ENCODE assay signal across 8 cellular contexts in genomic region chr6:144344651-144345050, GRCh38. TPM values are rescaled to one million over a fixed set of nuclear protein-coding genes. Genes with fewer than 3 reads are reported as not detected.
DNase-seq lines count a peak whose midpoint lies in the region; ATAC-seq lines count a peak whose summit lies in the region.

No MANE protein-coding gene starts in this region.

- no peaks in the 10 kb centered on the region for H3K9me3 Mint-ChIP-seq in activated CD8-positive, alpha-beta memory T cell treated with anti-CD3 and anti-CD28 coated beads, Interleukin-2, amount 10 ng/mL, durations not matched to agents 7 days and 5 days (ENCODE audit: low read depth)
- H3K9me3 Mint-ChIP-seq in activated naive CD8-positive, alpha-beta T cell (ENCODE audit: low read depth): no peaks in the 10 kb centered on the region

- H3K27me3 Mint-ChIP-seq in activated CD8-positive, alpha-beta memory T cell treated with anti-CD3 and anti-CD28 coated beads, Interleukin-2, amount 10 ng/mL, durations not matched to agents 7 days and 5 days: no peaks in the 10 kb centered on the region
- no peaks in the 10 kb centered on the region for H3K27me3 Mint-ChIP-seq in activated naive CD8-positive, alpha-beta T cell

- H3K36me3 ChIP-seq in H7 (replicated peaks; ENCODE audit: control insufficient read depth, insufficient read depth, low read length): no peaks in the 10 kb centered on the region

- ATAC-seq in activated CD8-positive, alpha-beta memory T cell treated with anti-CD3 and anti-CD28 coated beads, Interleukin-2, amount 10 ng/mL, durations not matched to agents 7 days and 5 days: peak; percentile 65
- peak; percentile 45 for ATAC-seq in HG03064 (IDR thresholded peaks at IDR 0.05; ENCODE audit: low read depth, unreplicated experiment)

- H3K36me3 Mint-ChIP-seq in activated CD8-positive, alpha-beta memory T cell treated with anti-CD3 and anti-CD28 coated beads, Interleukin-2, amount 10 ng/mL, durations not matched to agents 7 days and 5 days: peaks cover 27% of the 10 kb centered on the region
- H3K36me3 Mint-ChIP-seq in activated naive CD8-positive, alpha-beta T cell: peaks cover 9% of the 10 kb centered on the region

- CTCF ChIA-PET in activated CD8-positive, alpha-beta memory T cell treated with anti-CD3 and anti-CD28 coated beads, Interleukin-2, amount 10 ng/mL, durations not matched to agents 7 days and 5 days (lab: Charles Lee): interaction anchor here (0.9 to 1.7 kb wide), 4 partner anchors 10 to 242 kb away, joined by 3 to 4 read pairs (median 3); no protein-coding TSS in a partner anchor

- H3K27ac Mint-ChIP-seq in activated CD8-positive, alpha-beta memory T cell treated with anti-CD3 and anti-CD28 coated beads, Interleukin-2, amount 10 ng/mL, durations not matched to agents 7 days and 5 days: peak overlapping the region; percentile 98
- peak overlapping the region; percentile 99 for H3K27ac Mint-ChIP-seq in activated naive CD8-positive, alpha-beta T cell

- H3K27me3 ChIP-seq in H7 (ENCODE audit: control insufficient read depth, insufficient read depth, low read length): no peaks in the 10 kb centered on the region

- peak; percentile 69 for DNase-seq in activated CD8-positive, alpha-beta memory T cell treated with anti-CD3 and anti-CD28 coated beads, Interleukin-2, amount 10 ng/mL, durations not matched to agents 7 days and 5 days
- no peak for DNase-seq in activated CD8-positive, alpha-beta memory T cell treated with anti-CD3 and anti-CD28 coated beads, Interleukin-2, amount 50 U/mL, for 48 hours
- peak; percentile 32 for DNase-seq in stimulated activated naive CD4-positive, alpha-beta T cell treated with Interleukin-2 at 50 U/mL for 16 hours (lab: John Stamatoyannopoulos, UW)
- DNase-seq in NCI-H2227 (lab: John Stamatoyannopoulos, UW; ENCODE audit: unreplicated experiment) (no peak), H7 (no peak), NCI-H82 (lab: John Stamatoyannopoulos, UW) (no peak)

- peaks cover 66% of the 10 kb centered on the region for H3K4me1 Mint-ChIP-seq in activated CD8-positive, alpha-beta memory T cell treated with anti-CD3 and anti-CD28 coated beads, Interleukin-2, amount 10 ng/mL, durations not matched to agents 7 days and 5 days
- peaks cover 75% of the 10 kb centered on the region for H3K4me1 Mint-ChIP-seq in activated naive CD8-positive, alpha-beta T cell (ENCODE audit: low read depth)

- peak overlapping the region; percentile 97 for H3K4me3 Mint-ChIP-seq in activated CD8-positive, alpha-beta memory T cell treated with anti-CD3 and anti-CD28 coated beads, Interleukin-2, amount 10 ng/mL, durations not matched to agents 7 days and 5 days
- H3K4me3 Mint-ChIP-seq in activated naive CD8-positive, alpha-beta T cell: peak overlapping the region; percentile 93

- H3K4me3 ChIP-seq in H7 (ENCODE audit: insufficient read depth, low read depth, low read length): no peak overlapping the region

RNA-seq across cellular contexts. Expression of gene UTRN, which starts 59.5 kb away (rescaled TPM):
- total RNA-seq in activated CD8-positive, alpha-beta memory T cell treated with anti-CD3 and anti-CD28 coated beads, Interleukin-2, amount 10 ng/mL, durations not matched to agents 7 days and 5 days: 100 to 1,000 TPM; 102 to 195 TPM
- 13.4 and 24.1 TPM in 2 replicates for total RNA-seq in H7 (2014; rRNA removed; shearing (Covaris generic))

Comparison
In these comparisons a context has a peak if more than half of its experiments do, and no peak if none do; other contexts are left out.
1. DNase-seq: peak in activated CD8-positive, alpha-beta memory T cell treated with anti-CD3 and anti-CD28 coated beads, Interleukin-2, amount 10 ng/mL, durations not matched to agents 7 days and 5 days (single experiment) and stimulated activated naive CD4-positive, alpha-beta T cell treated with Interleukin-2 at 50 U/mL for 16 hours (single experiment); none in activated CD8-positive, alpha-beta memory T cell treated with anti-CD3 and anti-CD28 coated beads, Interleukin-2, amount 50 U/mL, for 48 hours (single experiment), NCI-H2227 (single experiment), H7 (single experiment) and NCI-H82 (single experiment).